In the genomic region with DNA sequence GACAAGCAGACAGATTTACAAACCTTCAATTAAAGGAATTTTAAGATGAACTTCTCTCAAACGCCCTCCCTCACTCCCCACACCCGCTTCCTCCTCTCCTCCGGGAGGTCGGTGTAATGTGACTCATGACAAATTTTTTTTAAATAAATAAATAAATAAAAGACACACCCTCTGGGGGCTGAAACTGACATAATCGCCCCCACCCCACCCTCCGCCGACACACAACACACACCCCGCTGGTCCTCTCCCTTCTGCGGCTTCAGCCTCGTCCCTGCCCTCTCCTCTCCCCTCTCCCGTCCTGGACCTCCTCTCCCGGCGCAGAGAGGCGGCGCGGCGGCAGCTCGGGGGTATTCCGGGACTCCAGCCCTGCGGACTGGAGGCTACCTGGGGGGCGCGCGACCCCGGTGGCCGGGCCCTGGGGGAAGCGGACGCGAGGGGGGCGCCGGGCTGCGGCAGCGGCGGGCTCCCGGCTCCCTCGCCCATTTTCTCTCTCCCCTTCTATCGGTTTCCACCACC, we compare ENCODE assay signal across 8 cellular contexts. TPM values are rescaled to one million over a fixed set of nuclear protein-coding genes. Genes with fewer than 3 reads are reported as not detected.
DNase-seq lines count a peak whose midpoint lies in the region; ATAC-seq and TF ChIP-seq lines count a peak whose summit lies in the region.

No MANE protein-coding gene starts in this region.

- H3K36me3 Mint-ChIP-seq in Calu3 (ENCODE audit: insufficient read depth, unreplicated experiment), result peaks cover 21% of the 10 kb centered on the region

- intact Hi-C loops in Calu3 (cut with micrococcal nuclease; ENCODE audit: unreplicated experiment), result no loop called here

- no peaks in the 10 kb centered on the region for H3K36me3 ChIP-seq in kidney epithelial cell (ENCODE audit: control insufficient read depth, insufficient read depth, low read length)

- peaks cover 22% of the 10 kb centered on the region for H3K4me1 Mint-ChIP-seq in Calu3 (ENCODE audit: low read depth, unreplicated experiment)

- peak overlapping the region; percentile 90 for H3K27ac ChIP-seq in VCaP

- DNase-seq in Calu3, result peak; percentile 67
- DNase-seq in Jurkat, Clone E6-1 (ENCODE audit: low read depth, low spot score), result peak; percentile 57
- peak; percentile 55 for DNase-seq in central memory CD4-positive, alpha-beta T cell
- DNase-seq in kidney epithelial cell (ENCODE audit: low read depth), result peak; percentile 37
- peak; percentile 56 for DNase-seq in stimulated activated CD4-positive, alpha-beta T cell treated with anti-CD3 and anti-CD28 coated beads, Interleukin-15, amount 100 ng/mL, for 24 hours
- no peak for DNase-seq in mesenteric fat pad (ENCODE audit: low spot score)

- peak overlapping the region; percentile 86 for H3K4me3 ChIP-seq in Jurkat, Clone E6-1 (ENCODE audit: low read length)
- peak overlapping the region; percentile 96 for H3K4me3 ChIP-seq in kidney epithelial cell (ENCODE audit: low read depth, low read length)

- TF ChIP-seq CTCF in Calu3 (IDR thresholded peaks at IDR 0.05; ENCODE audit: unreplicated experiment) (no peak), VCaP (conservative IDR thresholded peaks at IDR 0.05) (no peak), kidney epithelial cell (IDR thresholded peaks at IDR 0.05; ENCODE audit: insufficient read depth, low read length, poor library complexity, severe bottlenecking) (no peak)

- no peaks in the 10 kb centered on the region for H3K9me3 Mint-ChIP-seq in Calu3 (ENCODE audit: low read depth, unreplicated experiment)

- no peaks in the 10 kb centered on the region for H3K27me3 ChIP-seq in kidney epithelial cell (ENCODE audit: control insufficient read depth, insufficient read depth, low read length)

- H3K27me3 Mint-ChIP-seq in Calu3 (ENCODE audit: unreplicated experiment), result no peaks in the 10 kb centered on the region

- peak overlapping the region; percentile 95 for H3K4me3 Mint-ChIP-seq in Calu3 (ENCODE audit: low read depth, unreplicated experiment)

- CTCF ChIA-PET in Calu3 (lab: Charles Lee), result interaction anchor here (1.2 kb wide), 1 partner anchor 79 kb away, joined by 3 read pairs; no protein-coding TSS in a partner anchor

- ATAC-seq in GM21526 (IDR thresholded peaks at IDR 0.05; ENCODE audit: low FRiP score, unreplicated experiment), result peak; percentile 6

- peak overlapping the region; percentile 98 for H3K27ac Mint-ChIP-seq in Calu3 (ENCODE audit: unreplicated experiment)

- no TSS peak for BruUV-seq in Calu3 (replicated peaks; lab: Mats Ljungman, UMichigan)

RNA-seq across cellular contexts. Expression of gene ABI1, which starts 0.7 kb away (rescaled TPM):
- 61.9 and 65.3 TPM in 2 replicates for total RNA-seq in Calu3 (2022)
- polyA plus RNA-seq in Jurkat, Clone E6-1 (2012; ENCODE audit: insufficient read depth, insufficient read length), result 45.2 TPM
- 41.6 and 49.8 TPM in 2 replicates for total RNA-seq in kidney epithelial cell
- total RNA-seq in mesenteric fat pad, result 42.6 TPM
